ENCODE assay signal across 25 cellular contexts in the genomic region with DNA sequence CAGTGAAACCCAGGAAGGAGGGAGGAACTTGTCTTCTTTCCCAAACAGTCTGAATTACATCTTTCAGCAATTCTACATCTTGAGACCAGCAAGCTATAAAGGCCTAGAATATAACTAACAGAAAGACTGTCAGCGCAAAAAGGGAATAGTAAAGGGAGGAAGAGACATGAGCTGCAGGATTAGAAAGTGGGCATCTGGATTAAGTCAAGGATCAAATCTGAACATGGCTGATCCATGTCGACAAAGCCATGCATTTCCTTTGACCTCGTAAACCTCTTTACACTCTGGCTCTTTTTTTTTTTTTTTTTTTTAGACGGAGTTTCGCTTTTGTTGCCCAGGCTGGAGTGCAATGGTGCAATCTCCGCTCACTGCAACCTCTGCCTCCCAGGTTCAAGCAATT.
"Had no signal": no experiment of that assay in that cellular context is flagged by ENCODE, and none has a peak within 500 bp of the region (broad histone marks: within the 10 kb centered on the region; RNA-seq: fewer than 3 reads in every experiment).

No MANE protein-coding gene starts in this region.

- H3K27ac ChIP-seq: brain microvascular endothelial cell, cardiac muscle cell, SK-N-MC, VCaP had no signal

- ATAC-seq: activated CD4-positive, alpha-beta T cell treated with anti-CD3 and anti-CD28 coated beads for 36 hours; activated T-helper 17 cell treated with anti-CD3 and anti-CD28 coated beads, Interleukin-2, amount 50 U/mL, for 72 hours had no signal

- H3K4me3 Mint-ChIP-seq: activated CD4-positive, alpha-beta memory T cell treated with anti-CD3 and anti-CD28 coated beads, Interleukin-2, amount 10 ng/mL, durations not matched to agents 7 days and 5 days; activated CD4-positive, alpha-beta T cell treated with anti-CD3 and anti-CD28 coated beads for 36 hours; activated naive CD4-positive, alpha-beta T cell treated with anti-CD3 and anti-CD28 coated beads for 36 hours; activated naive CD8-positive, alpha-beta T cell; activated T-helper 17 cell treated with anti-CD3 and anti-CD28 coated beads, Interleukin-2, amount 50 U/mL, for 72 hours had no signal

- H3K36me3 ChIP-seq: brain microvascular endothelial cell, cardiac muscle cell had no signal

- H3K9me3 Mint-ChIP-seq: activated CD4-positive, alpha-beta memory T cell treated with anti-CD3 and anti-CD28 coated beads, Interleukin-2, amount 10 ng/mL, durations not matched to agents 7 days and 5 days; activated naive CD4-positive, alpha-beta T cell treated with anti-CD3 and anti-CD28 coated beads for 36 hours; activated T-helper 17 cell treated with anti-CD3 and anti-CD28 coated beads, Interleukin-2, amount 50 U/mL, for 72 hours had no signal

- H3K27ac Mint-ChIP-seq: activated CD4-positive, alpha-beta memory T cell treated with anti-CD3 and anti-CD28 coated beads, Interleukin-2, amount 10 ng/mL, durations not matched to agents 7 days and 5 days; activated CD4-positive, alpha-beta T cell treated with anti-CD3 and anti-CD28 coated beads for 36 hours; activated naive CD4-positive, alpha-beta T cell treated with anti-CD3 and anti-CD28 coated beads for 36 hours; activated naive CD8-positive, alpha-beta T cell; activated T-helper 17 cell treated with anti-CD3 and anti-CD28 coated beads, Interleukin-2, amount 50 U/mL, for 72 hours had no signal

- H3K4me1 Mint-ChIP-seq: activated CD4-positive, alpha-beta memory T cell treated with anti-CD3 and anti-CD28 coated beads, Interleukin-2, amount 10 ng/mL, durations not matched to agents 7 days and 5 days; activated CD4-positive, alpha-beta T cell treated with anti-CD3 and anti-CD28 coated beads for 36 hours; activated T-helper 17 cell treated with anti-CD3 and anti-CD28 coated beads, Interleukin-2, amount 50 U/mL, for 72 hours had no signal

- H3K4me3 ChIP-seq: cardiac muscle cell, SK-N-MC had no signal

- H3K27me3 ChIP-seq: brain microvascular endothelial cell, cardiac muscle cell had no signal

- H3K36me3 Mint-ChIP-seq: activated naive CD8-positive, alpha-beta T cell had no signal

- DNase-seq: activated CD4-positive, alpha-beta memory T cell treated with anti-CD3 and anti-CD28 coated beads, Interleukin-2, amount 10 ng/mL, durations not matched to agents 7 days and 5 days; activated CD4-positive, alpha-beta T cell treated with anti-CD3 and anti-CD28 coated beads for 36 hours; activated CD4-positive, alpha-beta T cell treated with anti-CD3 and anti-CD28 coated beads, Interleukin-2, amount 50 U/mL, for 1 hour; activated gamma-delta T cell; activated naive CD4-positive, alpha-beta T cell treated with anti-CD3 and anti-CD28 coated beads for 36 hours; activated T-cell treated with anti-CD3 and anti-CD28 coated beads for 4 hours; activated T-cell treated with anti-CD3 and anti-CD28 coated beads, Interleukin-2, amount 50 U/mL, for 48 hours; brain microvascular endothelial cell; Karpas-422; MM.1S; NCI-H1105 treated with DMSO at 0.1 percent for 48 hours; NCI-H1436 treated with DMSO at 0.1 percent for 48 hours; NCI-H187; NCI-H2171; NCI-H2227 treated with DMSO at 0.1 percent for 48 hours; NCI-H446 treated with DMSO at 0.1 percent for 48 hours; NCI-H524 treated with DMSO at 0.1 percent for 48 hours; NCI-H748 treated with DMSO at 0.1 percent for 48 hours; SIG-M5; T-helper 1 cell had no signal
